Comparison of ENCODE assay signal across 22 cellular contexts in genomic region chr6:18055714-18056382, GRCh38.
A peak's percentile ranks its signal among the peaks of the same experiment; 100 is the strongest.
DNase-seq lines count a peak whose midpoint lies in the region; ATAC-seq, FAIRE-seq and TF ChIP-seq lines count a peak whose summit lies in the region.
"Had no signal": no experiment of that assay in that cellular context is flagged by ENCODE, and none has a peak within 500 bp of the region (broad histone marks: within the 10 kb centered on the region; RNA-seq: fewer than 3 reads in every experiment).

No MANE protein-coding gene starts in this region.

- peak overlapping the region; percentile 20; the same call in 1 of the 2 replicates for H3K27ac ChIP-seq in PC-9
- H3K27ac ChIP-seq in liver (ENCODE audit: low read depth in 1 of 2, low read length in 2 of 2) = peak overlapping the region; percentile 60 to 77
- H3K27ac ChIP-seq: HL-60, KMS-11, SK-N-MC had no signal

- H3K4me1 ChIP-seq in PC-9 (replicated peaks; ENCODE audit: insufficient read depth) (peaks cover 47% of the 10 kb centered on the region), liver (ENCODE audit: control insufficient read depth in 4 of 4, insufficient read depth in 4 of 4, low read length in 3 of 4) (peaks cover 0 to 30% (median 16%) of the 10 kb centered on the region in 4 donors)

- no peaks in the 10 kb centered on the region for H4K20me1 ChIP-seq in PC-9 (ENCODE audit: insufficient read depth)

- 94% methylated on average over 4 of the region's 4 CpGs for WGBS in liver

- CTCF ChIA-PET in PC-9 (lab: Charles Lee) = no interaction called here

- intact Hi-C loops in PC-9 (cut with micrococcal nuclease; ENCODE audit: unreplicated experiment) = no loop called here

- no peak for FAIRE-seq in bronchial epithelial cell (lab: Jason Lieb, UNC)

- no peak overlapping the region for H3K9ac ChIP-seq in liver (ENCODE audit: low read depth in 1 of 2, low read length in 2 of 2)
- H3K9ac ChIP-seq: KMS-11 had no signal

- H3K27me3 ChIP-seq in PC-9 (ENCODE audit: insufficient read depth, low read depth) (no peaks in the 10 kb centered on the region), bronchial epithelial cell (ENCODE audit: control insufficient read depth, insufficient read depth, low read length) (no peaks in the 10 kb centered on the region), liver (ENCODE audit: control insufficient read depth in 4 of 4, insufficient read depth in 4 of 4, low read length in 3 of 4) (no peaks in the 10 kb centered on the region)

- H3K4me1 Mint-ChIP-seq in stimulated activated effector memory CD8-positive, alpha-beta T cell treated with anti-CD3 and anti-CD28 coated beads, Interleukin-12 subunit alpha, Interleukin-12 subunit beta, amount 100 ng/mL, for 72 hours = no peaks in the 10 kb centered on the region
- H3K4me1 Mint-ChIP-seq: CD4-positive, CD25-positive, alpha-beta regulatory T cell had no signal

- no peak overlapping the region for H2AFZ ChIP-seq in PC-9

- H3K4me2 ChIP-seq in PC-9 = peak overlapping the region; percentile 44
- H3K4me2 ChIP-seq: KMS-11 had no signal

- no peaks in the 10 kb centered on the region for H3K36me3 Mint-ChIP-seq in stimulated activated effector memory CD8-positive, alpha-beta T cell treated with anti-CD3 and anti-CD28 coated beads, Interleukin-12 subunit alpha, Interleukin-12 subunit beta, amount 100 ng/mL, for 72 hours
- H3K36me3 Mint-ChIP-seq: CD4-positive, CD25-positive, alpha-beta regulatory T cell had no signal

- POLR2A ChIA-PET in PC-9 (lab: Charles Lee; ENCODE audit: unreplicated experiment) = no interaction called here

- no peak overlapping the region for H3K4me3 Mint-ChIP-seq in stimulated activated effector memory CD8-positive, alpha-beta T cell treated with anti-CD3 and anti-CD28 coated beads, Interleukin-12 subunit alpha, Interleukin-12 subunit beta, amount 100 ng/mL, for 72 hours
- H3K4me3 Mint-ChIP-seq: CD4-positive, CD25-positive, alpha-beta regulatory T cell; HFFc6 had no signal

- no peaks in the 10 kb centered on the region for H3K36me3 ChIP-seq in PC-9 (ENCODE audit: low read depth)
- no peaks in the 10 kb centered on the region for H3K36me3 ChIP-seq in bronchial epithelial cell (ENCODE audit: control insufficient read depth, insufficient read depth, low read length)
- H3K36me3 ChIP-seq in liver (ENCODE audit: control insufficient read depth in 4 of 4, insufficient read depth in 3 of 4, low read depth in 1 of 4, low read length in 3 of 4) = no peaks in the 10 kb centered on the region

- H3K79me2 ChIP-seq in PC-9 (ENCODE audit: low read depth) = no peaks in the 10 kb centered on the region

- no peaks in the 10 kb centered on the region for H3K9me3 Mint-ChIP-seq in stimulated activated effector memory CD8-positive, alpha-beta T cell treated with anti-CD3 and anti-CD28 coated beads, Interleukin-12 subunit alpha, Interleukin-12 subunit beta, amount 100 ng/mL, for 72 hours
- H3K9me3 Mint-ChIP-seq: CD4-positive, CD25-positive, alpha-beta regulatory T cell; HFFc6 had no signal

- no peak for TF ChIP-seq RAD21 in liver (IDR thresholded peaks at IDR 0.05)

- H3K9me2 ChIP-seq in PC-9 (ENCODE audit: insufficient read depth) = no peaks in the 10 kb centered on the region

- BruUV-seq in PC-9 (replicated peaks; lab: Mats Ljungman, UMichigan) = no TSS peak

- DNase-seq in PC-9 (no peak), bronchial epithelial cell (ENCODE audit: low read depth) (peak; percentile 86), cerebellar cortex (ENCODE audit: low spot score) (no peak), middle frontal gyrus (ENCODE audit: extremely low spot score, low spot score) (no peak)
- DNase-seq in stimulated activated effector memory CD8-positive, alpha-beta T cell treated with anti-CD3 and anti-CD28 coated beads, Interleukin-12 subunit alpha, Interleukin-12 subunit beta, amount 100 ng/mL, for 72 hours (ENCODE audit: low spot score in 2 of 2) = no peak
- DNase-seq: CD4-positive, CD25-positive, alpha-beta regulatory T cell; DMS79; H7; HFFc6; MV-4-11; NCI-H1105 treated with DMSO at 0.1 percent for 48 hours; NCI-H2029 treated with DMSO at 0.1 percent for 48 hours; NCI-H2171; NCI-H524 treated with DMSO at 0.1 percent for 48 hours; NCI-H82; OCI-M1; SHP77 treated with DMSO at 0.1 percent for 48 hours had no signal

- H3F3A ChIP-seq in PC-9 (ENCODE audit: insufficient read depth, low read depth) = peaks cover 43% of the 10 kb centered on the region

- no peaks in the 10 kb centered on the region for H3K9me3 ChIP-seq in PC-9 (ENCODE audit: insufficient read depth, low read depth)
- no peaks in the 10 kb centered on the region for H3K9me3 ChIP-seq in liver (ENCODE audit: control insufficient read depth in 4 of 4, low read length in 3 of 4)

- no peak overlapping the region for H3K27ac Mint-ChIP-seq in stimulated activated effector memory CD8-positive, alpha-beta T cell treated with anti-CD3 and anti-CD28 coated beads, Interleukin-12 subunit alpha, Interleukin-12 subunit beta, amount 100 ng/mL, for 72 hours
- H3K27ac Mint-ChIP-seq: CD4-positive, CD25-positive, alpha-beta regulatory T cell; HFFc6 had no signal

- H3K4me3 ChIP-seq in PC-9 = no peak overlapping the region
- no peak overlapping the region for H3K4me3 ChIP-seq in bronchial epithelial cell (ENCODE audit: low read depth, low read length)
- H3K4me3 ChIP-seq in liver (ENCODE audit: low read depth in 1 of 3, low read length in 3 of 3) = no peak overlapping the region
- H3K4me3 ChIP-seq: SK-N-MC had no signal

- no peak for ATAC-seq in GM21423 (IDR thresholded peaks at IDR 0.05; ENCODE audit: unreplicated experiment)
- no peak for ATAC-seq in stimulated activated effector memory CD8-positive, alpha-beta T cell treated with anti-CD3 and anti-CD28 coated beads, Interleukin-12 subunit alpha, Interleukin-12 subunit beta, amount 100 ng/mL, for 72 hours

- TF ChIP-seq CTCF in PC-9 (conservative IDR thresholded peaks at IDR 0.05) (no peak), bronchial epithelial cell (IDR thresholded peaks at IDR 0.05; ENCODE audit: insufficient read depth, low read length, severe bottlenecking) (no peak), liver (IDR thresholded peaks at IDR 0.05; ENCODE audit: low read depth, low read length, missing input control) (no peak)

TF ChIP-seq in liver, 16 proteins besides CTCF, POLR2A, EP300 and RAD21:
- TF ChIP-seq MAX (IDR thresholded peaks at IDR 0.05) = no peak
- no peak for TF ChIP-seq REST (IDR thresholded peaks at IDR 0.05)
- no peak for TF ChIP-seq GABPA (IDR thresholded peaks at IDR 0.05 in 1 of 2, conservative IDR thresholded peaks at IDR 0.05 in 1 of 2)
- no peak for TF ChIP-seq RXRA (IDR thresholded peaks at IDR 0.05)
- TF ChIP-seq ZBTB33 (IDR thresholded peaks at IDR 0.05) = no peak
- no peak for TF ChIP-seq HNF4A (conservative IDR thresholded peaks at IDR 0.05)
- TF ChIP-seq HNF4G (IDR thresholded peaks at IDR 0.05) = no peak
- no peak for TF ChIP-seq ATF3 (IDR thresholded peaks at IDR 0.05)
- TF ChIP-seq EGR1 (IDR thresholded peaks at IDR 0.05; ENCODE audit: low read depth in 2 of 2) = no peak
- no peak for TF ChIP-seq JUND (IDR thresholded peaks at IDR 0.05)
TF ChIP-seq in liver: peak in this region for 0.
